30 cellular contexts compared by ENCODE assay signal in genomic region chr12:93552427-93552826, GRCh38.
"Had no signal": no experiment of that assay in that cellular context is flagged by ENCODE, and none has a peak within 500 bp of the region (broad histone marks: within the 10 kb centered on the region; RNA-seq: fewer than 3 reads in every experiment).

No MANE protein-coding gene starts in this region.

- FAIRE-seq: endometrium, endothelial cell of umbilical vein, frontal cortex had no signal

- DNase-seq: activated CD4-positive, alpha-beta T cell treated with anti-CD3 and anti-CD28 coated beads for 36 hours; activated CD4-positive, alpha-beta T cell treated with anti-CD3 and anti-CD28 coated beads, Interleukin-2, amount 50 U/mL, for 1 hour; activated CD4-positive, alpha-beta T cell treated with anti-CD3 and anti-CD28 coated beads, Interleukin-2, amount 50 U/mL, for 48 hours; activated CD4-positive, CD25-positive, alpha-beta regulatory T cell; activated CD4-positive, CD25-positive, alpha-beta regulatory T cell treated with anti-CD3 and anti-CD28 coated beads, Interleukin-2, amount 50 U/mL, for 72 hours; activated CD8-positive, alpha-beta memory T cell treated with anti-CD3 and anti-CD28 coated beads for 24 hours; activated CD8-positive, alpha-beta T cell treated with anti-CD3 and anti-CD28 coated beads for 36 hours; activated effector memory CD4-positive, alpha-beta T cell treated with Interleukin-2 at 50 U/mL for 16 hours; activated gamma-delta T cell treated with Interleukin-2 at 50 U/mL for 16 hours; activated naive CD4-positive, alpha-beta T cell treated with anti-CD3 and anti-CD28 coated beads, Interleukin-2, amount 50 U/mL, for 16 hours; activated naive CD4-positive, alpha-beta T cell treated with Interleukin-2 at 50 U/mL for 16 hours; activated T-cell treated with anti-CD3 and anti-CD28 coated beads, Interleukin-2, amount 50 U/mL, for 4 hours; adrenal gland; amygdala; aorta; body of pancreas; caudate nucleus; cerebellar nuclear complex; colonic mucosa; effector CD8-positive, alpha-beta T cell; foreskin fibroblast; head of caudate nucleus; T-helper 1 cell; T-helper 17 cell; T1000 had no signal

- H3K4me1 ChIP-seq: adrenal gland, body of pancreas, colonic mucosa had no signal

- H3K27me3 ChIP-seq: adrenal gland, body of pancreas, colonic mucosa had no signal

- H3K9me3 ChIP-seq: adrenal gland, body of pancreas, colonic mucosa had no signal

- H3K36me3 ChIP-seq: adrenal gland, colonic mucosa had no signal

- ATAC-seq: activated CD4-positive, alpha-beta T cell treated with anti-CD3 and anti-CD28 coated beads for 36 hours; activated CD8-positive, alpha-beta T cell treated with anti-CD3 and anti-CD28 coated beads for 36 hours; activated T-cell treated with anti-CD3 and anti-CD28 coated beads, Interleukin-2, amount 50 U/mL, for 4 hours; activated T-helper 17 cell treated with anti-CD3 and anti-CD28 coated beads, Interleukin-2, amount 50 U/mL, for 72 hours; body of pancreas; T-helper 17 cell had no signal

- H3K4me3 ChIP-seq: adrenal gland, body of pancreas, colonic mucosa had no signal

- H3K27ac ChIP-seq: adrenal gland, body of pancreas, colonic mucosa, epithelial cell of prostate had no signal
